In the genomic region with DNA sequence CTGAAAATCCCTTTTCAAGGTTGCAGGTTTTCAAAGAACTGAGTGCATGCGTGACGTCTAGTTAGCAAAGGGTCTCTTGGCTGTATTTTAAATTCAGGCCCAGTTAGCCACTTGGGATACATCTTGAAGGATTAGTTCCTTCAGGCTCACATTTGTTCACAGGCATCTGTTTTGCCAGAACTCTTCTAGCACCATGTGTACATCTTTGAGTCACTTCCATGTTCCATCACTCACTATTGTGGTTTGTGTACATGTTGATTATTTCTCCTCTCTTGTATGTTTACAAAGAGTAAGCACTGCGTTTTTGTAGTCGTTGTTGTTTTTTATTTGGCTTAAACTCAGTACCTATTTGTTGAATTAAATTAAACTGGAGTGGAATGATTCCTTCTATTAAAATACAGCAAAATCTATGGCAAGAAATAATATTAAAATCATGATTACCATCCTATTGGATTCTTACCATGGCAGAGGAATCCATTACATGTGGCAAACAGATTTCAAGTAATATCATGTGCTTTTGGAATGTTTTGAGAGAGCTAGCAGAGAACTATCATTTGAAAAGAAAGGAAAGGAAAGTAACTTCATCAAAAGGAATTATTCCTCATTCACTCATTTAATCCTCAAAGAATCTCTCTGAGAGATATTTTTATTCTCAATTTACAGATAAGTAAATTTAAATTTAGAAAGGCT, we compare ENCODE assay signal across 19 cellular contexts.
"Had no signal": no experiment of that assay in that cellular context is flagged by ENCODE, and none has a peak within 500 bp of the region (broad histone marks: within the 10 kb centered on the region; RNA-seq: fewer than 3 reads in every experiment).

No MANE protein-coding gene starts in this region.

- H3K9me3 Mint-ChIP-seq: activated CD8-positive, alpha-beta T cell treated with anti-CD3 and anti-CD28 coated beads for 36 hours; activated naive CD8-positive, alpha-beta T cell treated with anti-CD3 and anti-CD28 coated beads for 36 hours had no signal

- H3K27ac ChIP-seq: colonic mucosa, left ventricle myocardium inferior, psoas muscle, suprapubic skin, transverse colon, vagina had no signal

- H3K4me1 ChIP-seq: colonic mucosa, left ventricle myocardium inferior, psoas muscle, suprapubic skin, transverse colon, vagina had no signal

- H3K4me1 Mint-ChIP-seq: activated CD4-positive, alpha-beta T cell treated with anti-CD3 and anti-CD28 coated beads, Interleukin-2, amount 10 ng/mL, durations not matched to agents 24 days and 14 days; activated naive CD8-positive, alpha-beta T cell treated with anti-CD3 and anti-CD28 coated beads for 36 hours; activated T-helper 17 cell treated with anti-CD3 and anti-CD28 coated beads, Interleukin-2, amount 50 U/mL, for 72 hours; central memory CD8-positive, alpha-beta T cell; stimulated activated naive CD8-positive, alpha-beta T cell treated with anti-CD3 and anti-CD28 coated beads, Interleukin-15, amount 100 ng/mL, for 72 hours had no signal

- DNase-seq: activated CD4-positive, alpha-beta T cell treated with anti-CD3 and anti-CD28 coated beads, Interleukin-2, amount 10 ng/mL, durations not matched to agents 24 days and 14 days; activated CD4-positive, CD25-positive, alpha-beta regulatory T cell; activated CD8-positive, alpha-beta T cell treated with anti-CD3 and anti-CD28 coated beads for 36 hours; activated naive CD4-positive, alpha-beta T cell; activated naive CD8-positive, alpha-beta T cell treated with anti-CD3 and anti-CD28 coated beads for 36 hours; activated T-cell treated with anti-CD3 and anti-CD28 coated beads, Interleukin-2, amount 50 U/mL, for 1 hour; colonic mucosa; foreskin melanocyte; left ventricle myocardium inferior; psoas muscle; right cardiac atrium; small intestine; stimulated activated CD4-positive, alpha-beta T cell treated with anti-CD3 and anti-CD28 coated beads, Interleukin-4, amount 100 ng/mL, for 1 hour; stimulated activated naive CD8-positive, alpha-beta T cell treated with anti-CD3 and anti-CD28 coated beads, Interleukin-15, amount 100 ng/mL, for 72 hours; transverse colon had no signal

- H3K4me3 ChIP-seq: colonic mucosa, left ventricle myocardium inferior, psoas muscle, suprapubic skin, transverse colon, vagina had no signal

- H3K9me3 ChIP-seq: colonic mucosa, psoas muscle, suprapubic skin, transverse colon, vagina had no signal

- H3K36me3 Mint-ChIP-seq: activated naive CD8-positive, alpha-beta T cell treated with anti-CD3 and anti-CD28 coated beads for 36 hours had no signal

- H3K27me3 Mint-ChIP-seq: activated CD4-positive, alpha-beta T cell treated with anti-CD3 and anti-CD28 coated beads, Interleukin-2, amount 10 ng/mL, durations not matched to agents 24 days and 14 days; activated CD8-positive, alpha-beta T cell treated with anti-CD3 and anti-CD28 coated beads for 36 hours; activated naive CD8-positive, alpha-beta T cell treated with anti-CD3 and anti-CD28 coated beads for 36 hours; central memory CD8-positive, alpha-beta T cell; stimulated activated naive CD8-positive, alpha-beta T cell treated with anti-CD3 and anti-CD28 coated beads, Interleukin-15, amount 100 ng/mL, for 72 hours had no signal

- H3K27ac Mint-ChIP-seq: activated CD4-positive, alpha-beta T cell treated with anti-CD3 and anti-CD28 coated beads, Interleukin-2, amount 10 ng/mL, durations not matched to agents 24 days and 14 days; activated CD8-positive, alpha-beta T cell treated with anti-CD3 and anti-CD28 coated beads for 36 hours; activated naive CD8-positive, alpha-beta T cell treated with anti-CD3 and anti-CD28 coated beads for 36 hours; activated T-helper 17 cell treated with anti-CD3 and anti-CD28 coated beads, Interleukin-2, amount 50 U/mL, for 72 hours; stimulated activated naive CD8-positive, alpha-beta T cell treated with anti-CD3 and anti-CD28 coated beads, Interleukin-15, amount 100 ng/mL, for 72 hours had no signal

- H3K36me3 ChIP-seq: colonic mucosa, left ventricle myocardium inferior, suprapubic skin, transverse colon, vagina had no signal

- H3K4me3 Mint-ChIP-seq: activated CD4-positive, alpha-beta T cell treated with anti-CD3 and anti-CD28 coated beads, Interleukin-2, amount 10 ng/mL, durations not matched to agents 24 days and 14 days; activated CD8-positive, alpha-beta T cell treated with anti-CD3 and anti-CD28 coated beads for 36 hours; activated naive CD8-positive, alpha-beta T cell treated with anti-CD3 and anti-CD28 coated beads for 36 hours; activated T-helper 17 cell treated with anti-CD3 and anti-CD28 coated beads, Interleukin-2, amount 50 U/mL, for 72 hours; central memory CD8-positive, alpha-beta T cell; stimulated activated naive CD8-positive, alpha-beta T cell treated with anti-CD3 and anti-CD28 coated beads, Interleukin-15, amount 100 ng/mL, for 72 hours had no signal

- ATAC-seq: activated CD8-positive, alpha-beta T cell treated with anti-CD3 and anti-CD28 coated beads for 36 hours; activated T-helper 17 cell treated with anti-CD3 and anti-CD28 coated beads, Interleukin-2, amount 50 U/mL, for 72 hours; psoas muscle; right cardiac atrium; stimulated activated naive CD8-positive, alpha-beta T cell treated with anti-CD3 and anti-CD28 coated beads, Interleukin-15, amount 100 ng/mL, for 72 hours had no signal

- H3K27me3 ChIP-seq: colonic mucosa, suprapubic skin, transverse colon, vagina had no signal
